In genomic region chr5:150654181-150654580, GRCh38 we compare ENCODE assay signal across 17 cellular contexts. TPM values are rescaled to one million over a fixed set of nuclear protein-coding genes. Genes with fewer than 3 reads are reported as not detected.
A peak's percentile ranks its signal among the peaks of the same experiment; 100 is the strongest.
DNase-seq lines count a peak whose midpoint lies in the region; ATAC-seq and TF ChIP-seq lines count a peak whose summit lies in the region.
"Had no signal": no experiment of that assay in that cellular context is flagged by ENCODE, and none has a peak within 500 bp of the region (broad histone marks: within the 10 kb centered on the region; RNA-seq: fewer than 3 reads in every experiment).

No MANE protein-coding gene starts in this region.

- intact Hi-C loops in right cardiac atrium (cut with DNase I) (loop anchor here (5.0 to 10.0 kb wide), 3 partner anchors 59 to 69 kb away; no protein-coding TSS in a partner anchor), gastrocnemius medialis (cut with DNase I; ENCODE audit: low total_unique reads) (loop anchor here (10.0 kb wide), 1 partner anchor 371 kb away; the partner anchor contains the start of gene GPX3), breast epithelium (cut with DNase I; ENCODE audit: low total_unique reads) (loop anchor here (10.0 kb wide), 2 partner anchors 59 to 189 kb away; no protein-coding TSS in a partner anchor)

- DNase-seq in NCI-H69 (lab: John Stamatoyannopoulos, UW) (peak; percentile 36), right cardiac atrium (no peak), gastrocnemius medialis (no peak), breast epithelium (ENCODE audit: low spot score in 2 of 2) (no peak)
- DNase-seq in activated CD8-positive, alpha-beta T cell treated with anti-CD3 and anti-CD28 coated beads, Interleukin-2, amount 10 ng/mL, durations not matched to agents 7 days and 5 days = no peak
- no peak for DNase-seq in stimulated activated naive B cell treated with anti-CD40 and anti-IgM and Interleukin-4, amounts not matched to agents 10 μg/mL and 1 μg/mL and 100 μg/mL, for 72 hours
- DNase-seq: CD4-positive, alpha-beta memory T cell; GF-D8; MM.1S; NCI-H1105; NCI-H187; NCI-H446; NCI-H82 had no signal

- no peak for TF ChIP-seq POLR2A in gastrocnemius medialis (IDR thresholded peaks at IDR 0.05)
- TF ChIP-seq POLR2A in breast epithelium (IDR thresholded peaks at IDR 0.05) = no peak

- ATAC-seq in right cardiac atrium (no peak), gastrocnemius medialis (no peak), HG03159 (IDR thresholded peaks at IDR 0.05; ENCODE audit: unreplicated experiment) (no peak)
- ATAC-seq in activated CD8-positive, alpha-beta T cell treated with anti-CD3 and anti-CD28 coated beads, Interleukin-2, amount 10 ng/mL, durations not matched to agents 7 days and 5 days = no peak
- ATAC-seq in stimulated activated naive B cell treated with anti-CD40 and anti-IgM and Interleukin-4, amounts not matched to agents 10 μg/mL and 1 μg/mL and 100 μg/mL, for 72 hours (replicated peaks) = no peak

- no peaks in the 10 kb centered on the region for H3K36me3 Mint-ChIP-seq in activated CD8-positive, alpha-beta T cell treated with anti-CD3 and anti-CD28 coated beads, Interleukin-2, amount 10 ng/mL, durations not matched to agents 7 days and 5 days (ENCODE audit: low read depth)
- H3K36me3 Mint-ChIP-seq in stimulated activated naive B cell treated with anti-CD40 and anti-IgM and Interleukin-4, amounts not matched to agents 10 μg/mL and 1 μg/mL and 100 μg/mL, for 72 hours = peaks cover 7 to 14% of the 10 kb centered on the region in 2 donors
- H3K36me3 Mint-ChIP-seq: CD4-positive, alpha-beta memory T cell had no signal

- H3K27ac Mint-ChIP-seq in activated CD8-positive, alpha-beta T cell treated with anti-CD3 and anti-CD28 coated beads, Interleukin-2, amount 10 ng/mL, durations not matched to agents 7 days and 5 days = no peak overlapping the region
- H3K27ac Mint-ChIP-seq in stimulated activated naive B cell treated with anti-CD40 and anti-IgM and Interleukin-4, amounts not matched to agents 10 μg/mL and 1 μg/mL and 100 μg/mL, for 72 hours = no peak overlapping the region
- H3K27ac Mint-ChIP-seq: CD4-positive, alpha-beta memory T cell had no signal

- peaks cover 11% of the 10 kb centered on the region for H3K4me1 Mint-ChIP-seq in activated CD8-positive, alpha-beta T cell treated with anti-CD3 and anti-CD28 coated beads, Interleukin-2, amount 10 ng/mL, durations not matched to agents 7 days and 5 days (ENCODE audit: low read depth)
- peaks cover 11 to 15% of the 10 kb centered on the region in 2 donors for H3K4me1 Mint-ChIP-seq in stimulated activated naive B cell treated with anti-CD40 and anti-IgM and Interleukin-4, amounts not matched to agents 10 μg/mL and 1 μg/mL and 100 μg/mL, for 72 hours

- H3K27me3 ChIP-seq in right cardiac atrium (ENCODE audit: control insufficient read depth, insufficient read depth) (no peaks in the 10 kb centered on the region), gastrocnemius medialis (no peaks in the 10 kb centered on the region), breast epithelium (no peaks in the 10 kb centered on the region)

- POLR2A ChIA-PET in HEK293 (lab: Yijun Ruan, JAX) = interaction anchor here (1.2 to 1.6 kb wide), 5 partner anchors 12 to 94 kb away, joined by 3 to 5 read pairs (median 4); partner anchors contain the start of gene RBM22
- POLR2A ChIA-PET in activated CD8-positive, alpha-beta T cell treated with anti-CD3 and anti-CD28 coated beads, Interleukin-2, amount 10 ng/mL, durations not matched to agents 7 days and 5 days (lab: Charles Lee) = no interaction called here

- WGBS in right cardiac atrium = 82% methylated on average over 2 of the region's 2 CpGs

- TF ChIP-seq CTCF in HEK293 (tag by site-specific recombination; IDR thresholded peaks at IDR 0.05) = no peak
- no peak for TF ChIP-seq CTCF in gastrocnemius medialis (IDR thresholded peaks at IDR 0.05 in 4 of 5, conservative IDR thresholded peaks at IDR 0.05 in 1 of 5)
- TF ChIP-seq CTCF in breast epithelium (IDR thresholded peaks at IDR 0.05) = no peak

- CTCF ChIA-PET in HEK293 (lab: Yijun Ruan, JAX) = interaction anchor here (0.6 to 9.2 kb wide), 16 partner anchors 10 to 284 kb away, joined by 3 to 161 read pairs (median 4); partner anchors contain the start of genes RBM22 and SYNPO
- CTCF ChIA-PET in activated CD8-positive, alpha-beta T cell treated with anti-CD3 and anti-CD28 coated beads, Interleukin-2, amount 10 ng/mL, durations not matched to agents 7 days and 5 days (lab: Charles Lee) = interaction anchor here (0.8 to 1.6 kb wide), 5 partner anchors 12 to 197 kb away, joined by 3 to 7 read pairs (median 3); partner anchors contain the start of gene IRGM

- H3K27me3 Mint-ChIP-seq in activated CD8-positive, alpha-beta T cell treated with anti-CD3 and anti-CD28 coated beads, Interleukin-2, amount 10 ng/mL, durations not matched to agents 7 days and 5 days (ENCODE audit: low read depth) = no peaks in the 10 kb centered on the region
- peaks cover 0 to 4% of the 10 kb centered on the region in 2 donors for H3K27me3 Mint-ChIP-seq in stimulated activated naive B cell treated with anti-CD40 and anti-IgM and Interleukin-4, amounts not matched to agents 10 μg/mL and 1 μg/mL and 100 μg/mL, for 72 hours
- H3K27me3 Mint-ChIP-seq: CD4-positive, alpha-beta memory T cell had no signal

- H3K9me3 ChIP-seq in HEK293 (ENCODE audit: control insufficient read depth, insufficient read depth, low read depth, low read length) = no peaks in the 10 kb centered on the region
- no peaks in the 10 kb centered on the region for H3K9me3 ChIP-seq in right cardiac atrium (ENCODE audit: control insufficient read depth, low read length)
- H3K9me3 ChIP-seq in gastrocnemius medialis = no peaks in the 10 kb centered on the region
- H3K9me3 ChIP-seq in breast epithelium = no peaks in the 10 kb centered on the region

- no peak overlapping the region for H3K27ac ChIP-seq in HEK293 (ENCODE audit: extremely low read depth, low read depth, low read length)
- H3K27ac ChIP-seq in right cardiac atrium (ENCODE audit: low read length) = peak overlapping the region; percentile 27
- H3K27ac ChIP-seq in gastrocnemius medialis = peak overlapping the region; percentile 99 to 100 (median 100)
- peak overlapping the region in 1 of 2 donors; percentile 30 for H3K27ac ChIP-seq in breast epithelium

- no peaks in the 10 kb centered on the region for H3K9me3 Mint-ChIP-seq in activated CD8-positive, alpha-beta T cell treated with anti-CD3 and anti-CD28 coated beads, Interleukin-2, amount 10 ng/mL, durations not matched to agents 7 days and 5 days (ENCODE audit: insufficient read depth)
- H3K9me3 Mint-ChIP-seq in stimulated activated naive B cell treated with anti-CD40 and anti-IgM and Interleukin-4, amounts not matched to agents 10 μg/mL and 1 μg/mL and 100 μg/mL, for 72 hours = no peaks in the 10 kb centered on the region

- H3K4me3 Mint-ChIP-seq in activated CD8-positive, alpha-beta T cell treated with anti-CD3 and anti-CD28 coated beads, Interleukin-2, amount 10 ng/mL, durations not matched to agents 7 days and 5 days = no peak overlapping the region
- no peak overlapping the region for H3K4me3 Mint-ChIP-seq in stimulated activated naive B cell treated with anti-CD40 and anti-IgM and Interleukin-4, amounts not matched to agents 10 μg/mL and 1 μg/mL and 100 μg/mL, for 72 hours
- H3K4me3 Mint-ChIP-seq: B cell had no signal

- H3K4me3 ChIP-seq in HEK293 (ENCODE audit: low read depth, low read length) (no peak overlapping the region), right cardiac atrium (ENCODE audit: low read length) (no peak overlapping the region), gastrocnemius medialis (no peak overlapping the region), breast epithelium (no peak overlapping the region)

- H3K36me3 ChIP-seq in HEK293 (ENCODE audit: control insufficient read depth in 2 of 2, insufficient read depth in 1 of 2, low read length in 2 of 2) (no peaks in the 10 kb centered on the region), gastrocnemius medialis (peaks cover 0 to 13% of the 10 kb centered on the region in 2 donors), breast epithelium (no peaks in the 10 kb centered on the region)

- in situ Hi-C loops in gastrocnemius medialis (cut with MboI; ENCODE audit: low sequenced_read_pairs in 4 of 4) = loop anchor here (5.0 to 10.0 kb wide), 3 partner anchors 59 to 92 kb away; no protein-coding TSS in a partner anchor

- no peaks in the 10 kb centered on the region for H3K4me1 ChIP-seq in HEK293 (ENCODE audit: control insufficient read depth, insufficient read depth, low read length)
- H3K4me1 ChIP-seq in right cardiac atrium (ENCODE audit: control insufficient read depth, insufficient read depth, low read length) = peaks cover 20% of the 10 kb centered on the region
- H3K4me1 ChIP-seq in gastrocnemius medialis = peaks cover 67 to 78% of the 10 kb centered on the region in 2 donors
- peaks cover 0 to 7% of the 10 kb centered on the region in 2 donors for H3K4me1 ChIP-seq in breast epithelium

RNA-seq across cellular contexts. Expression of gene MYOZ3, which starts 6.9 kb away (rescaled TPM):
- 1 to 10 TPM; 4.0 to 9.3 (median 5.2) TPM for total RNA-seq in right cardiac atrium
- 3.3 TPM for polyA plus RNA-seq in right cardiac atrium
- 10 to 100 TPM in 3 of 4 donors, 1 to 10 TPM in 1; 4.8 to 12.6 (median 11.3) TPM for total RNA-seq in gastrocnemius medialis
- total RNA-seq in breast epithelium = under 1 TPM; under 0.01 to 0.33 (median 0.15) TPM
- total RNA-seq in activated CD8-positive, alpha-beta T cell treated with anti-CD3 and anti-CD28 coated beads, Interleukin-2, amount 10 ng/mL, durations not matched to agents 7 days and 5 days = not detected
- total RNA-seq: B cell; CD4-positive, alpha-beta memory T cell; H4 had no signal
- polyA plus RNA-seq: CD4-positive, alpha-beta memory T cell had no signal

RNA-seq across cellular contexts. Expression of gene SYNPO, which starts 13.7 kb away (rescaled TPM):
- total RNA-seq in right cardiac atrium = 100 to 1,000 TPM; 552 to 675 (median 584) TPM
- polyA plus RNA-seq in right cardiac atrium = 625 TPM
- total RNA-seq in gastrocnemius medialis = 100 to 1,000 TPM; 419 to 569 (median 539) TPM
- 10 to 100 TPM in 2 of 3 donors, 1 to 10 TPM in 1; 6.3 to 22.4 (median 15.4) TPM for total RNA-seq in breast epithelium
- total RNA-seq in activated CD8-positive, alpha-beta T cell treated with anti-CD3 and anti-CD28 coated beads, Interleukin-2, amount 10 ng/mL, durations not matched to agents 7 days and 5 days = under 1 TPM in 1 of 2 experiments, not detected in 1; 0.10 TPM
- polyA plus RNA-seq: CD4-positive, alpha-beta memory T cell had no signal

RNA-seq across cellular contexts. Expression of gene RBM22, which starts 46.7 kb away (rescaled TPM):
- total RNA-seq in right cardiac atrium (10 to 100 TPM; 25.1 to 30.8 (median 26.4) TPM), gastrocnemius medialis (10 to 100 TPM; 22.5 to 31.0 (median 26.2) TPM), breast epithelium (10 to 100 TPM; 40.5 to 57.8 (median 44.9) TPM)
- polyA plus RNA-seq in right cardiac atrium = 19.3 TPM
- total RNA-seq in activated CD8-positive, alpha-beta T cell treated with anti-CD3 and anti-CD28 coated beads, Interleukin-2, amount 10 ng/mL, durations not matched to agents 7 days and 5 days = 10 to 100 TPM; 64.0 to 65.2 TPM

Comparison
In these comparisons a context has a peak if more than half of its experiments do, and no peak if none do; other contexts are left out.
1. RNA of gene SYNPO, which starts 13.7 kb away (total RNA-seq): 552 to 675 TPM in right cardiac atrium and 419 to 569 TPM in gastrocnemius medialis; 6.3 to 22.4 TPM in breast epithelium and 0.10 TPM in activated CD8-positive, alpha-beta T cell treated with anti-CD3 and anti-CD28 coated beads, Interleukin-2, amount 10 ng/mL, durations not matched to agents 7 days and 5 days; every median in the first group is over 10 times any median in the second.